Comparison of ENCODE assay signal across 16 cellular contexts in the genomic region with DNA sequence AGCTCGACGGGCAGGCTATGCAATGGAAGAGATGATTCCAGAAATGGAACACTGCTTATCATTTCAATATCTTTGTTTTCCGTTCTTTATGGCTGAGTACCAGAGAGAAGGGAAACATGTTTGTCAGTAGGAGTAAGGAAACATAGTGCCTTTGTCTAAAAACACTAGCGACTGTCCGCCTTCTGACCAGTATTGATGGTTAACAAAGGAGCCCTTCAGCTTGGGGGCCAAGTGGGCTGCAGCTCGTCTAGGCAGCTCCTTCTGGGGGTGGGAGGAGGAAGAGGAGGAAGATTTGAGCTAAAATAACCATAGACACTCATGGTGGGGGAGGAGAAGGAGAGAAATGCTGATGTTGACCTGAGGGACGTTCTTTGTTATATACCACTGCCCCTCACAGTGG.
"Had no signal": no experiment of that assay in that cellular context is flagged by ENCODE, and none has a peak within 500 bp of the region (broad histone marks: within the 10 kb centered on the region; RNA-seq: fewer than 3 reads in every experiment).

No MANE protein-coding gene starts in this region.

- H3K27ac ChIP-seq: cardiac muscle cell, colonic mucosa, epithelial cell of prostate, left ventricle myocardium inferior, ovary, SJSA1, tibial artery had no signal

- H3K27me3 ChIP-seq: cardiac muscle cell, colonic mucosa, ovary, SJSA1, tibial artery had no signal

- H3K9me3 ChIP-seq: colonic mucosa, left ventricle myocardium inferior, ovary, SJSA1, tibial artery had no signal

- H3K4me3 ChIP-seq: cardiac muscle cell, colonic mucosa, left ventricle myocardium inferior, ovary, SJSA1, tibial artery had no signal

- H3K9me3 Mint-ChIP-seq: activated naive CD8-positive, alpha-beta T cell treated with anti-CD3 and anti-CD28 coated beads, Interleukin-2, amount 10 ng/mL, durations not matched to agents 7 days and 5 days; nephron progenitor cell; stimulated activated naive CD8-positive, alpha-beta T cell treated with anti-CD3 and anti-CD28 coated beads, Interleukin-15, amount 100 ng/mL, for 72 hours had no signal

- H3K4me3 Mint-ChIP-seq: activated CD8-positive, alpha-beta T cell treated with anti-CD3 and anti-CD28 coated beads, Interleukin-2, amount 10 ng/mL, durations not matched to agents 7 days and 5 days; activated naive CD8-positive, alpha-beta T cell treated with anti-CD3 and anti-CD28 coated beads, Interleukin-2, amount 10 ng/mL, durations not matched to agents 7 days and 5 days; nephron progenitor cell; stimulated activated naive CD8-positive, alpha-beta T cell treated with anti-CD3 and anti-CD28 coated beads, Interleukin-15, amount 100 ng/mL, for 72 hours had no signal

- H3K27ac Mint-ChIP-seq: activated CD8-positive, alpha-beta T cell treated with anti-CD3 and anti-CD28 coated beads, Interleukin-2, amount 10 ng/mL, durations not matched to agents 7 days and 5 days; activated naive CD8-positive, alpha-beta T cell treated with anti-CD3 and anti-CD28 coated beads, Interleukin-2, amount 10 ng/mL, durations not matched to agents 7 days and 5 days; nephron progenitor cell; stimulated activated naive CD8-positive, alpha-beta T cell treated with anti-CD3 and anti-CD28 coated beads, Interleukin-15, amount 100 ng/mL, for 72 hours had no signal

- H3K4me1 Mint-ChIP-seq: activated naive CD8-positive, alpha-beta T cell treated with anti-CD3 and anti-CD28 coated beads, Interleukin-2, amount 10 ng/mL, durations not matched to agents 7 days and 5 days; nephron progenitor cell; stimulated activated naive CD8-positive, alpha-beta T cell treated with anti-CD3 and anti-CD28 coated beads, Interleukin-15, amount 100 ng/mL, for 72 hours had no signal

- H3K4me1 ChIP-seq: colonic mucosa, left ventricle myocardium inferior, SJSA1, tibial artery had no signal

- H3K36me3 ChIP-seq: colonic mucosa, ovary had no signal

- H3K27me3 Mint-ChIP-seq: activated naive CD8-positive, alpha-beta T cell treated with anti-CD3 and anti-CD28 coated beads, Interleukin-2, amount 10 ng/mL, durations not matched to agents 7 days and 5 days; stimulated activated naive CD8-positive, alpha-beta T cell treated with anti-CD3 and anti-CD28 coated beads, Interleukin-15, amount 100 ng/mL, for 72 hours had no signal

- DNase-seq: activated CD8-positive, alpha-beta memory T cell treated with anti-CD3 and anti-CD28 coated beads, Interleukin-2, amount 50 U/mL, for 48 hours; activated CD8-positive, alpha-beta T cell treated with anti-CD3 and anti-CD28 coated beads, Interleukin-2, amount 10 ng/mL, durations not matched to agents 7 days and 5 days; activated naive CD8-positive, alpha-beta T cell treated with anti-CD3 and anti-CD28 coated beads, Interleukin-2, amount 10 ng/mL, durations not matched to agents 7 days and 5 days; colonic mucosa; effector CD8-positive, alpha-beta T cell; left ventricle myocardium inferior; mesenchymal stem cell; nephron progenitor cell; ovary; stimulated activated CD4-positive, alpha-beta T cell treated with anti-CD3 and anti-CD28 coated beads, Interleukin-4, amount 100 ng/mL, for 4 hours; stimulated activated naive CD8-positive, alpha-beta T cell treated with anti-CD3 and anti-CD28 coated beads, Interleukin-15, amount 100 ng/mL, for 72 hours; T-helper 9 cell; tibial artery had no signal
